Comparison of ENCODE assay signal across 14 cellular contexts in the genomic region with DNA sequence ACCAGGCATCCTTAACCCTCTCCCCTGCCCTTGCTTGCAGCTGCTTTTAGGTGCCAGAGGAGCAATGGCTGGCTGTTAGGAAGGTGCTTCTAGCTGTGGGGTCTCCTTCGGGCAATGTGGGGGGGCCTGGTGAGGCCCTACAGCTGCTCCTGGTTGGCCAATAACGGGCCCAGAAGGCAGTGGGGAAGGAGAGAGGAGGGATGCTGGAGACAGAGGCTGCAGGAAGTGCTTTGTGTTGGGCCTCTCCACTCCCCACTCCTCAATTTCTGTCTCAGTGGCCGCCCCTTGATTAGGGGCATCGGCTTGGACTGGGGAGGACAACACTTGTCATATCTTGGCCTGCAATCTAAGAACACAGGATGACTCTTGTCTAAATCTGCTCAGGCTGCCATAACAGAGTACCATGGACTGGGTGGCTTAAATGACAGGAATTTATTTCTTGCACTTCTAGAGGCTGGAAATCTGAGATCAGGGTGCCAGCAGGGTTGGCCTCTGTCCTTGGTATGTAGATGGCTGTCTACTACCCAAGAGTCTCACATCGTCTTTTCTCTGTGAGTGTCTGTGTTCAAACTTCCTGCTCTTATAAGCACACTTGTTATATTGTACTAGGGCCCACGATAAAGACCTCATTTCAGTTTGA.
DNase-seq lines count a peak whose midpoint lies in the region; ATAC-seq and TF ChIP-seq lines count a peak whose summit lies in the region.
"Had no signal": no experiment of that assay in that cellular context is flagged by ENCODE, and none has a peak within 500 bp of the region (broad histone marks: within the 10 kb centered on the region; RNA-seq: fewer than 3 reads in every experiment).

No MANE protein-coding gene starts in this region.

- H3K9me3 ChIP-seq in Peyer's patch (no peaks in the 10 kb centered on the region), body of pancreas (no peaks in the 10 kb centered on the region)
- H3K9me3 ChIP-seq: Caco-2, MG63 had no signal

- H3K27me3 ChIP-seq in Peyer's patch (no peaks in the 10 kb centered on the region), body of pancreas (no peaks in the 10 kb centered on the region)
- H3K27me3 ChIP-seq: MG63 had no signal

- H3K9me3 Mint-ChIP-seq in activated CD4-positive, alpha-beta T cell treated with anti-CD3 and anti-CD28 coated beads, Interleukin-2, amount 10 ng/mL, durations not matched to agents 7 days and 5 days, result no peaks in the 10 kb centered on the region
- no peaks in the 10 kb centered on the region for H3K9me3 Mint-ChIP-seq in stimulated activated effector memory CD8-positive, alpha-beta T cell treated with anti-CD3 and anti-CD28 coated beads, Interleukin-12 subunit alpha, Interleukin-12 subunit beta, amount 100 ng/mL, for 72 hours
- H3K9me3 Mint-ChIP-seq: stimulated activated naive B cell treated with anti-CD40 and anti-IgM and Interleukin-4, amounts not matched to agents 10 μg/mL and 1 μg/mL and 100 μg/mL, for 72 hours had no signal

- H3K27ac ChIP-seq in Peyer's patch (peak overlapping the region in 3 of 4 donors; percentile 59 to 75 (median 62)), body of pancreas (peak overlapping the region in 3 of 4 donors; percentile 44 to 47 (median 45))
- H3K27ac ChIP-seq: parathyroid adenoma had no signal

- TF ChIP-seq CTCF in Peyer's patch (IDR thresholded peaks at IDR 0.05) (no peak), body of pancreas (IDR thresholded peaks at IDR 0.05) (no peak)

- peaks cover 0 to 6% (median 0%) of the 10 kb centered on the region in 4 donors for H3K4me1 ChIP-seq in Peyer's patch
- no peaks in the 10 kb centered on the region for H3K4me1 ChIP-seq in body of pancreas
- H3K4me1 ChIP-seq: Caco-2, parathyroid adenoma had no signal

- no peak for TF ChIP-seq POLR2A in Peyer's patch (IDR thresholded peaks at IDR 0.05)
- no peak for TF ChIP-seq POLR2A in body of pancreas (IDR thresholded peaks at IDR 0.05)

- POLR2A ChIA-PET in activated CD4-positive, alpha-beta T cell treated with anti-CD3 and anti-CD28 coated beads, Interleukin-2, amount 10 ng/mL, durations not matched to agents 7 days and 5 days (lab: Charles Lee), result no interaction called here

- H3K4me1 Mint-ChIP-seq in activated CD4-positive, alpha-beta T cell treated with anti-CD3 and anti-CD28 coated beads, Interleukin-2, amount 10 ng/mL, durations not matched to agents 7 days and 5 days, result peaks cover 21% of the 10 kb centered on the region
- H3K4me1 Mint-ChIP-seq in stimulated activated effector memory CD8-positive, alpha-beta T cell treated with anti-CD3 and anti-CD28 coated beads, Interleukin-12 subunit alpha, Interleukin-12 subunit beta, amount 100 ng/mL, for 72 hours, result no peaks in the 10 kb centered on the region

- no peaks in the 10 kb centered on the region for H3K36me3 Mint-ChIP-seq in activated CD4-positive, alpha-beta T cell treated with anti-CD3 and anti-CD28 coated beads, Interleukin-2, amount 10 ng/mL, durations not matched to agents 7 days and 5 days (ENCODE audit: low read depth)
- no peaks in the 10 kb centered on the region for H3K36me3 Mint-ChIP-seq in stimulated activated effector memory CD8-positive, alpha-beta T cell treated with anti-CD3 and anti-CD28 coated beads, Interleukin-12 subunit alpha, Interleukin-12 subunit beta, amount 100 ng/mL, for 72 hours
- H3K36me3 Mint-ChIP-seq: stimulated activated naive B cell treated with anti-CD40 and anti-IgM and Interleukin-4, amounts not matched to agents 10 μg/mL and 1 μg/mL and 100 μg/mL, for 72 hours had no signal

- H3K27ac Mint-ChIP-seq in activated CD4-positive, alpha-beta T cell treated with anti-CD3 and anti-CD28 coated beads, Interleukin-2, amount 10 ng/mL, durations not matched to agents 7 days and 5 days, result peak overlapping the region; percentile 88
- H3K27ac Mint-ChIP-seq in stimulated activated effector memory CD8-positive, alpha-beta T cell treated with anti-CD3 and anti-CD28 coated beads, Interleukin-12 subunit alpha, Interleukin-12 subunit beta, amount 100 ng/mL, for 72 hours, result peak overlapping the region; percentile 37
- H3K27ac Mint-ChIP-seq: H9; stimulated activated naive B cell treated with anti-CD40 and anti-IgM and Interleukin-4, amounts not matched to agents 10 μg/mL and 1 μg/mL and 100 μg/mL, for 72 hours had no signal

- H3K27me3 Mint-ChIP-seq in activated CD4-positive, alpha-beta T cell treated with anti-CD3 and anti-CD28 coated beads, Interleukin-2, amount 10 ng/mL, durations not matched to agents 7 days and 5 days, result no peaks in the 10 kb centered on the region
- H3K27me3 Mint-ChIP-seq: stimulated activated naive B cell treated with anti-CD40 and anti-IgM and Interleukin-4, amounts not matched to agents 10 μg/mL and 1 μg/mL and 100 μg/mL, for 72 hours had no signal

- DNase-seq in activated CD4-positive, alpha-beta T cell treated with anti-CD3 and anti-CD28 coated beads, Interleukin-2, amount 10 ng/mL, durations not matched to agents 7 days and 5 days, result no peak
- no peak for DNase-seq in activated CD4-positive, alpha-beta T cell treated with anti-CD3 and anti-CD28 coated beads, Interleukin-2, amount 50 U/mL, for 1 hour
- DNase-seq in Peyer's patch, result no peak
- no peak for DNase-seq in body of pancreas
- no peak for DNase-seq in stimulated activated effector memory CD8-positive, alpha-beta T cell treated with anti-CD3 and anti-CD28 coated beads, Interleukin-12 subunit alpha, Interleukin-12 subunit beta, amount 100 ng/mL, for 72 hours (ENCODE audit: low spot score in 2 of 2)
- no peak for DNase-seq in NAMALWA (ENCODE audit: low spot score)
- no peak for DNase-seq in Ammon's horn (ENCODE audit: low spot score)
- no peak for DNase-seq in activated effector memory CD4-positive, alpha-beta T cell treated with Interleukin-2 at 50 U/mL for 16 hours
- DNase-seq: activated effector memory CD4-positive, alpha-beta T cell treated with anti-CD3 and anti-CD28 coated beads, Interleukin-2, amount 50 U/mL, for 16 hours; Caco-2; H9; MG63; stimulated activated naive B cell treated with anti-CD40 and anti-IgM and Interleukin-4, amounts not matched to agents 10 μg/mL and 1 μg/mL and 100 μg/mL, for 72 hours had no signal

- intact Hi-C loops in body of pancreas (cut with DNase I), result no loop called here

- ATAC-seq in body of pancreas, result no peak
- no peak for ATAC-seq in stimulated activated effector memory CD8-positive, alpha-beta T cell treated with anti-CD3 and anti-CD28 coated beads, Interleukin-12 subunit alpha, Interleukin-12 subunit beta, amount 100 ng/mL, for 72 hours

- CTCF ChIA-PET in activated CD4-positive, alpha-beta T cell treated with anti-CD3 and anti-CD28 coated beads, Interleukin-2, amount 10 ng/mL, durations not matched to agents 7 days and 5 days (lab: Charles Lee), result interaction anchor here (1.2 to 2.4 kb wide), 2 partner anchors 12 to 24 kb away, joined by 3 to 6 read pairs; no protein-coding TSS in a partner anchor

- H3K4me3 ChIP-seq in Peyer's patch, result no peak overlapping the region
- H3K4me3 ChIP-seq in body of pancreas, result no peak overlapping the region
- H3K4me3 ChIP-seq: MG63 had no signal

- H3K36me3 ChIP-seq in Peyer's patch (no peaks in the 10 kb centered on the region), body of pancreas (replicated peaks in 1 of 2; ENCODE audit: insufficient read depth in 1 of 2, low read depth in 2 of 2) (no peaks in the 10 kb centered on the region)
- H3K36me3 ChIP-seq: MG63 had no signal

- H3K4me3 Mint-ChIP-seq in activated CD4-positive, alpha-beta T cell treated with anti-CD3 and anti-CD28 coated beads, Interleukin-2, amount 10 ng/mL, durations not matched to agents 7 days and 5 days, result no peak overlapping the region
- peak overlapping the region; percentile 39 for H3K4me3 Mint-ChIP-seq in stimulated activated effector memory CD8-positive, alpha-beta T cell treated with anti-CD3 and anti-CD28 coated beads, Interleukin-12 subunit alpha, Interleukin-12 subunit beta, amount 100 ng/mL, for 72 hours
- H3K4me3 Mint-ChIP-seq: H9 had no signal

- 75 to 100% methylated on average over 1 to 6 of the region's 6 CpGs for WGBS in body of pancreas, 2 donors
